ENCODE assay signal across 22 cellular contexts in genomic region chr11:58316142-58316541, GRCh38. TPM values are rescaled to one million over a fixed set of nuclear protein-coding genes. Genes with fewer than 3 reads are reported as not detected.
DNase-seq lines count a peak whose midpoint lies in the region; TF ChIP-seq lines count a peak whose summit lies in the region.
"Had no signal": no experiment of that assay in that cellular context is flagged by ENCODE, and none has a peak within 500 bp of the region (broad histone marks: within the 10 kb centered on the region; RNA-seq: fewer than 3 reads in every experiment).

No MANE protein-coding gene starts in this region.

- no peak overlapping the region for H3K27ac ChIP-seq in substantia nigra (ENCODE audit: low read depth, low read length, poor library complexity, severe bottlenecking)
- H3K27ac ChIP-seq: BLaER1 treated with 17β-estradiol and CSF1 and Interleukin-3, amounts not matched to agents 10 nM and 100 nM; body of pancreas; HL-60; KMS-11; prostate gland had no signal

- TF ChIP-seq CTCF in epithelial cell of proximal tubule (conservative IDR thresholded peaks at IDR 0.05; ENCODE audit: low read depth, low read length) = no peak

- DNase-seq in HCEC 1CT (peak; percentile 91), RPMI7951 (ENCODE audit: low read depth) (peak; percentile 59), epithelial cell of proximal tubule (ENCODE audit: low read depth) (peak; percentile 26), renal cortical epithelial cell (ENCODE audit: low read depth) (peak; percentile 53), NCI-H2029 (lab: John Stamatoyannopoulos, UW) (no peak), substantia nigra (lab: John Stamatoyannopoulos, UW) (no peak), DMS79 (lab: John Stamatoyannopoulos, UW) (no peak), DMS53 (lab: John Stamatoyannopoulos, UW) (no peak)
- DNase-seq: activated CD8-positive, alpha-beta memory T cell treated with anti-CD3 and anti-CD28 coated beads, Interleukin-2, amount 50 U/mL, for 4 hours; activated naive CD4-positive, alpha-beta T cell; body of pancreas; left ventricle myocardium superior; naive thymus-derived CD4-positive, alpha-beta T cell; NCI-H1417 treated with DMSO at 0.1 percent for 48 hours; NCI-H446 treated with DMSO at 0.1 percent for 48 hours; stimulated activated naive CD4-positive, alpha-beta T cell; T-helper 9 cell had no signal

- H3K4me3 ChIP-seq in epithelial cell of proximal tubule (ENCODE audit: low read depth, low read length) = no peak overlapping the region
- H3K4me3 ChIP-seq: BLaER1 treated with 17β-estradiol and CSF1 and Interleukin-3, amounts not matched to agents 10 nM and 100 nM; body of pancreas; prostate gland had no signal

RNA-seq across cellular contexts. Expression of gene OR5B17, which starts 42.7 kb away (rescaled TPM):
- not detected in 2 replicates for total RNA-seq in RPMI7951 (2014; rRNA removed; shearing (Covaris generic))
- total RNA-seq in epithelial cell of proximal tubule (not detected in 2 replicates), renal cortical epithelial cell (not detected in 2 replicates)
- total RNA-seq: body of pancreas; left ventricle myocardium superior; naive thymus-derived CD4-positive, alpha-beta T cell; prostate gland; SK-MEL-5 had no signal

RNA-seq across cellular contexts. Expression of gene OR10W1, which starts 48.1 kb away (rescaled TPM):
- total RNA-seq in RPMI7951 (2014; rRNA removed; shearing (Covaris generic)) = not detected in 2 replicates
- total RNA-seq in epithelial cell of proximal tubule (not detected in 2 replicates), renal cortical epithelial cell (not detected in 2 replicates)
- total RNA-seq: body of pancreas; left ventricle myocardium superior; naive thymus-derived CD4-positive, alpha-beta T cell; prostate gland; SK-MEL-5 had no signal

Comparison
In these comparisons a context has a peak if more than half of its experiments do, and no peak if none do; other contexts are left out.
1. DNase-seq: peak in HCEC 1CT (single experiment), RPMI7951 (single experiment), epithelial cell of proximal tubule (single experiment) and renal cortical epithelial cell (single experiment); none in NCI-H2029 (single experiment), substantia nigra (0 of 49), DMS79 (single experiment) and DMS53 (single experiment).